7 cellular contexts compared by ENCODE assay signal in the genomic region with DNA sequence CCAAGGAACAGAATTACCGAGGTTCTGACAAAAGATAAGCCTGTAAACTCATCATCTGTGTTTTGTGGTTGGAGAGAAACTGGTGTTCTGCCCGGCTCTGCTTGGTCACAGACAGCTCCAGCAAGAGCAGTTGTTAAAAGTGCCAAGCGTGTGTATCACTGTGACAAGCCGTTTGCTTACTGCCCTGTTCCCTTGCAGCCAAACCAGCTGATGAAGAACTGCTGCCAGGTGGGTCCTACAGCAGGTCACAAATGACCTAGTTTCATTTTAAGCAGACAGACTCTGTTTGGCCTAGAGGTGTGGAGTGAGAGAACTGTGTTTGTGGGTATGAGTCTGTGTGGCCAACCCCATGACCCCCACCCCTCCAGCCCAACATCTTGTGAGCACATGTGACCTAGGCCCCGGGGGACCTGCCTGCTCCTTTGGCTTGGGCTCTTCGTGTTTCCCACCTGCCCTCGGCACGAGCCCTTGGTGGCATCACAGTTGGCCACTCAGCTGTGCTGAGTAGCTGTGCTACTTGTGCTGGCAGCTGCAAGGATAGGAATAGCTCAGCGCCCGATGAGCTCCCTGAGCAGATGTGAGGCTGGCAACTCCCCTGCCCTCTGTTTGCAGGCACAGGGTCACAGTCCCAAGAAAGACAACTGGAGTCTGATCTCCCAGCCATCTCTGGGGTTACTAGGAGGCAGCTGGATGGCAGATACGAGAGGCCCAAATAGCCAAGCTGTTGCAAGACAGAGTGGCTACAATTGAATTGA. TPM values are rescaled to one million over a fixed set of nuclear protein-coding genes. Genes with fewer than 3 reads are reported as not detected.
DNase-seq lines count a peak whose midpoint lies in the region; ATAC-seq, FAIRE-seq and TF ChIP-seq lines count a peak whose summit lies in the region.

No MANE protein-coding gene starts in this region.

- no peaks in the 10 kb centered on the region for H3K27me3 Mint-ChIP-seq in osteocyte (ENCODE audit: unreplicated experiment)
- no peaks in the 10 kb centered on the region for H3K27me3 Mint-ChIP-seq in activated CD4-positive, alpha-beta memory T cell treated with anti-CD3 and anti-CD28 coated beads, Interleukin-2, amount 10 ng/mL, durations not matched to agents 7 days and 5 days

- peaks cover 25% of the 10 kb centered on the region for H3K36me3 Mint-ChIP-seq in osteocyte (ENCODE audit: unreplicated experiment)
- H3K36me3 Mint-ChIP-seq in activated CD4-positive, alpha-beta memory T cell treated with anti-CD3 and anti-CD28 coated beads, Interleukin-2, amount 10 ng/mL, durations not matched to agents 7 days and 5 days (ENCODE audit: low read depth): no peaks in the 10 kb centered on the region

- H3K4me1 ChIP-seq in adrenal gland (replicated peaks in 1 of 2): peaks cover 0 to 12% of the 10 kb centered on the region in 2 donors

- no peak for FAIRE-seq in HTR-8/SVneo (lab: Jason Lieb, UNC)

- 56 to 67% (median 60%) methylated on average over 6 to 11 of the region's 11 CpGs for WGBS in adrenal gland, 4 donors

- no peaks in the 10 kb centered on the region for H3K36me3 ChIP-seq in adrenal gland (replicated peaks in 1 of 2)

- no peak for TF ChIP-seq CTCF in adrenal gland (IDR thresholded peaks at IDR 0.05)
- no peak for TF ChIP-seq CTCF in osteocyte (IDR thresholded peaks at IDR 0.05)

- H3K27ac Mint-ChIP-seq in osteocyte (ENCODE audit: unreplicated experiment): peak overlapping the region; percentile 42
- no peak overlapping the region for H3K27ac Mint-ChIP-seq in activated CD4-positive, alpha-beta memory T cell treated with anti-CD3 and anti-CD28 coated beads, Interleukin-2, amount 10 ng/mL, durations not matched to agents 7 days and 5 days

- ATAC-seq in GM19328 (IDR thresholded peaks at IDR 0.05; ENCODE audit: unreplicated experiment): peak; percentile 51
- peak; percentile 44 for ATAC-seq in HG03095 (IDR thresholded peaks at IDR 0.05; ENCODE audit: unreplicated experiment)

- no peak overlapping the region for H3K4me3 Mint-ChIP-seq in osteocyte (ENCODE audit: unreplicated experiment)
- H3K4me3 Mint-ChIP-seq in activated CD4-positive, alpha-beta memory T cell treated with anti-CD3 and anti-CD28 coated beads, Interleukin-2, amount 10 ng/mL, durations not matched to agents 7 days and 5 days: no peak overlapping the region

- POLR2A ChIA-PET in activated CD4-positive, alpha-beta memory T cell treated with anti-CD3 and anti-CD28 coated beads, Interleukin-2, amount 10 ng/mL, durations not matched to agents 7 days and 5 days (lab: Charles Lee): no interaction called here

- TF ChIP-seq POLR2A in adrenal gland (IDR thresholded peaks at IDR 0.05): no peak

- peaks cover 21% of the 10 kb centered on the region for H3K4me1 Mint-ChIP-seq in osteocyte (ENCODE audit: unreplicated experiment)
- no peaks in the 10 kb centered on the region for H3K4me1 Mint-ChIP-seq in activated CD4-positive, alpha-beta memory T cell treated with anti-CD3 and anti-CD28 coated beads, Interleukin-2, amount 10 ng/mL, durations not matched to agents 7 days and 5 days

- no peaks in the 10 kb centered on the region for H3K27me3 ChIP-seq in adrenal gland

- no peak overlapping the region for H3K4me3 ChIP-seq in adrenal gland

- H3K9me3 Mint-ChIP-seq in osteocyte (ENCODE audit: unreplicated experiment): no peaks in the 10 kb centered on the region
- no peaks in the 10 kb centered on the region for H3K9me3 Mint-ChIP-seq in activated CD4-positive, alpha-beta memory T cell treated with anti-CD3 and anti-CD28 coated beads, Interleukin-2, amount 10 ng/mL, durations not matched to agents 7 days and 5 days

- CTCF ChIA-PET in activated CD4-positive, alpha-beta memory T cell treated with anti-CD3 and anti-CD28 coated beads, Interleukin-2, amount 10 ng/mL, durations not matched to agents 7 days and 5 days (lab: Charles Lee): no interaction called here

- intact Hi-C loops in adrenal gland (cut with DNase I): no loop called here

- peak in 5 of 7 donors; percentile 54 to 72 (median 58) for DNase-seq in adrenal gland
- DNase-seq in osteocyte (ENCODE audit: extremely low spot score, unreplicated experiment): no peak
- no peak for DNase-seq in activated CD4-positive, alpha-beta memory T cell treated with anti-CD3 and anti-CD28 coated beads, Interleukin-2, amount 10 ng/mL, durations not matched to agents 7 days and 5 days
- no peak for DNase-seq in HTR-8/SVneo (ENCODE audit: insufficient read length, low spot score)
- no peak for DNase-seq in DMS153 treated with DMSO at 0.1 percent for 48 hours (lab: John Stamatoyannopoulos, UW; ENCODE audit: unreplicated experiment)

- peak overlapping the region in 2 of 5 donors; percentile 21 to 34 for H3K27ac ChIP-seq in adrenal gland

- no peaks in the 10 kb centered on the region for H3K9me3 ChIP-seq in adrenal gland (replicated peaks in 1 of 3)

RNA-seq across cellular contexts. Expression of a gene that starts 9.7 kb away (rescaled TPM):
- total RNA-seq in adrenal gland: 1 to 10 TPM in 5 of 8 donors, under 1 TPM in 2, not detected in 1; 0.32 to 2.4 (median 1.5) TPM
- 10 to 100 TPM in 1 of 3 donors, 1 to 10 TPM in 1, under 1 TPM in 1; 0.16 to 11.2 (median 5.2) TPM for polyA plus RNA-seq in adrenal gland
- not detected in 2 replicates for total RNA-seq in osteocyte
- not detected for total RNA-seq in activated CD4-positive, alpha-beta memory T cell treated with anti-CD3 and anti-CD28 coated beads, Interleukin-2, amount 10 ng/mL, durations not matched to agents 7 days and 5 days

RNA-seq across cellular contexts. Expression of a gene that starts 38.2 kb away (rescaled TPM):
- total RNA-seq in adrenal gland (10 to 100 TPM in 6 of 8 donors, 1 to 10 TPM in 2; 3.1 to 30.1 (median 12.6) TPM), osteocyte (0.73 and 1.1 TPM in 2 replicates)
- polyA plus RNA-seq in adrenal gland: 10 to 100 TPM in 2 of 3 donors, 1 to 10 TPM in 1; 2.7 to 24.4 (median 20.8) TPM
- under 1 TPM; 0.18 to 0.28 TPM for total RNA-seq in activated CD4-positive, alpha-beta memory T cell treated with anti-CD3 and anti-CD28 coated beads, Interleukin-2, amount 10 ng/mL, durations not matched to agents 7 days and 5 days

Comparison
In these comparisons a context has a peak if more than half of its experiments do, and no peak if none do; other contexts are left out.
1. DNase-seq: peak in adrenal gland (5 of 7); none in osteocyte (single experiment), activated CD4-positive, alpha-beta memory T cell treated with anti-CD3 and anti-CD28 coated beads, Interleukin-2, amount 10 ng/mL, durations not matched to agents 7 days and 5 days (single experiment), HTR-8/SVneo (single experiment) and DMS153 treated with DMSO at 0.1 percent for 48 hours (single experiment).